Comparison of ENCODE assay signal across 28 cellular contexts in the genomic region with DNA sequence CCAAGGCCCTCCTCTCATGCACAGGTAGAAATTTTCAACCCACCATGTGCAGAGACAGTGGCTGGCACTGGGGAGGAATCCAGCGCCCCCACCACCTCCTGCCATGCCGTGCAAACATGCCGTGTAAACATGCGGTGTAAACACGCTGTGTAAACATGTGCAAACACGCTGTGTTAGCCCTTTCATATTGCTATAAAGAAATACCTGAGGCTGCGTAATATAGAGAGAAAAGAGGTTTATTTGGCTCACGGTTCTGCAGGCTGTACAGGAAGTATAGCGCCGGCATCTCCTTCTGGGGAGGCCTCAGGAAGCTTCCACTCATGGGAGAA.
"Had no signal": no experiment of that assay in that cellular context is flagged by ENCODE, and none has a peak within 500 bp of the region (broad histone marks: within the 10 kb centered on the region; RNA-seq: fewer than 3 reads in every experiment).

No MANE protein-coding gene starts in this region.

- ATAC-seq: activated CD4-positive, CD25-positive, alpha-beta regulatory T cell treated with anti-CD3 and anti-CD28 coated beads, Interleukin-2, amount 50 U/mL, for 24 hours; activated CD8-positive, alpha-beta T cell treated with anti-CD3 and anti-CD28 coated beads for 36 hours; activated T-cell treated with anti-CD3 and anti-CD28 coated beads, Interleukin-2, amount 50 U/mL, for 4 hours; activated T-helper 17 cell treated with anti-CD3 and anti-CD28 coated beads, Interleukin-2, amount 50 U/mL, for 72 hours; esophagus mucosa; T-helper 17 cell had no signal

- H3K27ac ChIP-seq: brain microvascular endothelial cell, coronary artery, dorsolateral prefrontal cortex, WERI-Rb-1 had no signal

- H3K36me3 ChIP-seq: brain microvascular endothelial cell, WERI-Rb-1 had no signal

- H3K4me3 ChIP-seq: coronary artery, dorsolateral prefrontal cortex had no signal

- DNase-seq: activated B cell treated with CpG ODN at 0.5 μM for 24 hours; activated CD4-positive, alpha-beta T cell treated with anti-CD3 and anti-CD28 coated beads, Interleukin-2, amount 10 ng/mL, durations not matched to agents 7 days and 5 days; activated CD4-positive, alpha-beta T cell treated with anti-CD3 and anti-CD28 coated beads, Interleukin-2, amount 50 U/mL, for 48 hours; activated CD8-positive, alpha-beta memory T cell treated with anti-CD3 and anti-CD28 coated beads for 24 hours; activated CD8-positive, alpha-beta T cell treated with anti-CD3 and anti-CD28 coated beads for 36 hours; activated effector memory CD4-positive, alpha-beta T cell treated with Interleukin-2 at 50 U/mL for 16 hours; activated gamma-delta T cell treated with Interleukin-2 at 50 U/mL for 16 hours; activated naive CD4-positive, alpha-beta T cell treated with anti-CD3 and anti-CD28 coated beads, Interleukin-2, amount 50 U/mL, for 16 hours; activated naive CD4-positive, alpha-beta T cell treated with Interleukin-2 at 50 U/mL for 16 hours; activated T-cell treated with anti-CD3 and anti-CD28 coated beads, Interleukin-2, amount 50 U/mL, for 4 hours; amniotic stem cell; anterior cingulate cortex; brain microvascular endothelial cell; effector memory CD4-positive, alpha-beta T cell; endodermal cell; foreskin fibroblast; T-helper 1 cell; T-helper 17 cell; T1000; WERI-Rb-1 had no signal

- H3K27me3 ChIP-seq: brain microvascular endothelial cell had no signal

- FAIRE-seq: astrocyte, bronchial epithelial cell, frontal cortex had no signal
